2 cellular contexts compared by ENCODE assay signal in the genomic region with DNA sequence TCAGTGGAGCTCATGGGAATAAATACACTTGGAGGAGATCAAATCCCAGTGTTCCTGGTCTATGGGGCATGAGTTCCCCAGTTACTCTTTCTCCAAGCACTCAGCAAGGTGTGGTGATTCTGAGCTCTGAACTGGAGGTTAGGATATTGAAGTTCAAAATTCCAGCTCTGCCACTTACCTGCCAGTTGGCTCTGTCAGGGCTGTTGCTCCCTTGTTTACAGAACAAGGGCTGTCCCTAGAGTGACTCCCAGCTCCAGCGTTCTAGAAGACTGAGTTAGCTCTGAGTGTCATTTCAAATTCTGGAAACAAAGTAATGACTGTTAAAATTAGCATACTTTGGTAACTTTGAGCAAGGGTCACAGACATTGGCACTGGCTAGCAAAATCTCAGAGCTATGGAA.
TF ChIP-seq lines count a peak whose summit lies in the region.

No MANE protein-coding gene starts in this region.

TF ChIP-seq in SK-N-SH treated with all-trans-retinoic acid at 6 μM for 48 hours, 23 proteins besides CTCF, POLR2A, EP300 and RAD21:
- 0 out of 2 replicates have a peak, but pooled peaks have one; percentile 12 for TF ChIP-seq CSDC2 (CRISPR knock-in tag; IDR thresholded peaks at IDR 0.05)
- 0 out of 2 replicates have a peak, but pooled peaks have one; percentile 12 for TF ChIP-seq ZFP3 (CRISPR knock-in tag; IDR thresholded peaks at IDR 0.05)
- TF ChIP-seq, protein P1, sequence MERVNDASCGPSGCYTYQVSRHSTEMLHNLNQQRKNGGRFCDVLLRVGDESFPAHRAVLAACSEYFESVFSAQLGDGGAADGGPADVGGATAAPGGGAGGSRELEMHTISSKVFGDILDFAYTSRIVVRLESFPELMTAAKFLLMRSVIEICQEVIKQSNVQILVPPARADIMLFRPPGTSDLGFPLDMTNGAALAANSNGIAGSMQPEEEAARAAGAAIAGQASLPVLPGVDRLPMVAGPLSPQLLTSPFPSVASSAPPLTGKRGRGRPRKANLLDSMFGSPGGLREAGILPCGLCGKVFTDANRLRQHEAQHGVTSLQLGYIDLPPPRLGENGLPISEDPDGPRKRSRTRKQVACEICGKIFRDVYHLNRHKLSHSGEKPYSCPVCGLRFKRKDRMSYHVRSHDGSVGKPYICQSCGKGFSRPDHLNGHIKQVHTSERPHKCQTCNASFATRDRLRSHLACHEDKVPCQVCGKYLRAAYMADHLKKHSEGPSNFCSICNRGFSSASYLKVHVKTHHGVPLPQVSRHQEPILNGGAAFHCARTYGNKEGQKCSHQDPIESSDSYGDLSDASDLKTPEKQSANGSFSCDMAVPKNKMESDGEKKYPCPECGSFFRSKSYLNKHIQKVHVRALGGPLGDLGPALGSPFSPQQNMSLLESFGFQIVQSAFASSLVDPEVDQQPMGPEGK (CRISPR knock-in tag; IDR thresholded peaks at IDR 0.05; ENCODE audit: borderline replicate concordance): no peak
- no peak for TF ChIP-seq ZNF70 (CRISPR knock-in tag; IDR thresholded peaks at IDR 0.05)

TF ChIP-seq in SK-N-SH, 30 proteins besides CTCF, POLR2A, EP300 and RAD21:
- TF ChIP-seq GATA2 (CRISPR knock-in tag; IDR thresholded peaks at IDR 0.05) (no peak), TCF12 (IDR thresholded peaks at IDR 0.05) (no peak), POLR2AphosphoS5 (IDR thresholded peaks at IDR 0.05; ENCODE audit: low read depth, low read length) (no peak), JUND (IDR thresholded peaks at IDR 0.05) (no peak), SMC3 (IDR thresholded peaks at IDR 0.05; ENCODE audit: low read depth, low read length) (no peak), MEF2A (IDR thresholded peaks at IDR 0.05; ENCODE audit: borderline replicate concordance, low read depth) (no peak), ELF1 (IDR thresholded peaks at IDR 0.05) (no peak), RCOR1 (IDR thresholded peaks at IDR 0.05; ENCODE audit: low read length) (no peak), FOSL2 (IDR thresholded peaks at IDR 0.05; ENCODE audit: borderline replicate concordance, low read depth) (no peak), YY1 (IDR thresholded peaks at IDR 0.05; ENCODE audit: low read depth) (no peak), GABPA (IDR thresholded peaks at IDR 0.05; ENCODE audit: low read depth) (no peak)
- TF ChIP-seq, protein P2, sequence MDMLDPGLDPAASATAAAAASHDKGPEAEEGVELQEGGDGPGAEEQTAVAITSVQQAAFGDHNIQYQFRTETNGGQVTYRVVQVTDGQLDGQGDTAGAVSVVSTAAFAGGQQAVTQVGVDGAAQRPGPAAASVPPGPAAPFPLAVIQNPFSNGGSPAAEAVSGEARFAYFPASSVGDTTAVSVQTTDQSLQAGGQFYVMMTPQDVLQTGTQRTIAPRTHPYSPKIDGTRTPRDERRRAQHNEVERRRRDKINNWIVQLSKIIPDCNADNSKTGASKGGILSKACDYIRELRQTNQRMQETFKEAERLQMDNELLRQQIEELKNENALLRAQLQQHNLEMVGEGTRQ (IDR thresholded peaks at IDR 0.05; ENCODE audit: borderline replicate concordance, low read depth, low read length): no peak
- TF ChIP-seq, protein P3, sequence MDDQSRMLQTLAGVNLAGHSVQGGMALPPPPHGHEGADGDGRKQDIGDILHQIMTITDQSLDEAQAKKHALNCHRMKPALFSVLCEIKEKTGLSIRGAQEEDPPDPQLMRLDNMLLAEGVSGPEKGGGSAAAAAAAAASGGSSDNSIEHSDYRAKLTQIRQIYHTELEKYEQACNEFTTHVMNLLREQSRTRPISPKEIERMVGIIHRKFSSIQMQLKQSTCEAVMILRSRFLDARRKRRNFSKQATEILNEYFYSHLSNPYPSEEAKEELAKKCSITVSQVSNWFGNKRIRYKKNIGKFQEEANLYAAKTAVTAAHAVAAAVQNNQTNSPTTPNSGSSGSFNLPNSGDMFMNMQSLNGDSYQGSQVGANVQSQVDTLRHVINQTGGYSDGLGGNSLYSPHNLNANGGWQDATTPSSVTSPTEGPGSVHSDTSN (IDR thresholded peaks at IDR 0.05): no peak
